ENCODE assay signal across 8 cellular contexts in the genomic region with DNA sequence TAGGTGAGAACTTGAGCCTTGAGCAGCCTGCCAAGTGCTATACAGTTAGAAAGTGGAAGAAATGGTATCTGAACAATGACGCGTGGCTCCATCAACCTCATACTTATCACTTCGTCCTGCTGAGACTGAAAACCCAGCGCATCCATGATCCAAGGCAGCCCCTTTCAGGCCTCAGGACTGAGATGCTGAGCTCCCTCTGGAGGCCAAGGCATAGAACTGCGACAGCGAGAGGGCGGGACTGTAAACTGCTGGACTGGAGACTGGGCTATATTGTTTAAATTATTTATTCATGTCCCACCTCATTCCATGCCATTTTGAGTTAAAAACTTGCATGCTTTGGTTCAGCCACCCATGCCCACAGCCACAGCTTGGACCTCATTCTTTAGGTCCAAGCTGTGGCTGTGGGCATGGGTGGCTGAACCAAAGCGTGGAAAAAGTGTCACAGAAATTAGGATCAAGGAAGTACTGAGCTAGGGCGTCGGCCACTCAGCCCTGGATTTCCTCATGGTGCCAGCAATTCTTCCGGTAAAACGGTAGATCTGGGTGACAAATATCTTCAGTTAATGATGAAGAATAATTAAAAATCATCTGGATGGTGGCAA.
A peak's percentile ranks its signal among the peaks of the same experiment; 100 is the strongest.
DNase-seq lines count a peak whose midpoint lies in the region; ATAC-seq, FAIRE-seq and TF ChIP-seq lines count a peak whose summit lies in the region.

No MANE protein-coding gene starts in this region.

- H3K27ac Mint-ChIP-seq in T-helper 17 cell = no peak overlapping the region

- H2BK15ac ChIP-seq in H1 (ENCODE audit: low read length) (no peak overlapping the region), mesendoderm (replicated peaks; ENCODE audit: low read depth) (no peak overlapping the region)

- no peak overlapping the region for H4K5ac ChIP-seq in H1 (ENCODE audit: insufficient read length, low read depth, low read length)
- no peak overlapping the region for H4K5ac ChIP-seq in mesendoderm (ENCODE audit: low read length)

- no peaks in the 10 kb centered on the region for H3K36me3 ChIP-seq in H1 (ENCODE audit: control insufficient read depth in 2 of 4, insufficient read depth in 4 of 4, low read length in 3 of 4)
- no peaks in the 10 kb centered on the region for H3K36me3 ChIP-seq in mesendoderm (ENCODE audit: control insufficient read depth, insufficient read depth, low read length)

- no peak overlapping the region for H3K14ac ChIP-seq in H1 (ENCODE audit: insufficient read length)

- no peak overlapping the region for H3K4ac ChIP-seq in H1 (replicated peaks; ENCODE audit: insufficient read length, low read depth, low read length)
- no peak overlapping the region for H3K4ac ChIP-seq in mesendoderm (ENCODE audit: low read depth, low read length)

- no peak overlapping the region for H3K4me3 Mint-ChIP-seq in T-helper 17 cell

- TF ChIP-seq POLR2A in H1 (IDR thresholded peaks at IDR 0.05; ENCODE audit: control extremely low read depth in 1 of 2, low read depth in 2 of 2, low read length in 2 of 2) = no peak

- no peaks in the 10 kb centered on the region for H3K27me3 Mint-ChIP-seq in T-helper 17 cell

- peak; percentile 90 for FAIRE-seq in H1 (lab: Jason Lieb, UNC)

- 57% methylated on average over 12 of the region's 12 CpGs; no CpG with 5 or more reads in 1 of the 2 experiments for WGBS in H1 (ENCODE audit: extremely low coverage in 1 of 2, insufficient coverage in 1 of 2, insufficient read length in 1 of 2, insufficient replicate concordance in 2 of 2, low coverage in 1 of 2, low lambda C conversion rate in 2 of 2, missing lambda C conversion rate in 1 of 2), 2 experiments
- WGBS in mesendoderm (ENCODE audit: extremely low coverage, insufficient coverage, low lambda C conversion rate) = no CpG with 5 or more reads among the region's 12 CpGs

- no peaks in the 10 kb centered on the region for H3K9me3 ChIP-seq in H1 (ENCODE audit: insufficient read depth in 2 of 2, low read depth in 1 of 2, low read length in 1 of 2)
- H3K9me3 ChIP-seq in T-helper 17 cell (ENCODE audit: control insufficient read depth, low read length, poor library complexity, severe bottlenecking) = no peaks in the 10 kb centered on the region

- H3K27ac ChIP-seq in H1 (ENCODE audit: low read depth, low read length) (no peak overlapping the region), mesendoderm (ENCODE audit: low read depth, low read length) (no peak overlapping the region)

- CTCF ChIA-PET in H1 (lab: Charles Lee; ENCODE audit: partially characterized antibody) = interaction anchor here (0.6 to 2.8 kb wide), 40 partner anchors 10 to 947 kb away, joined by 3 to 18 read pairs (median 4); no protein-coding TSS in a partner anchor

- no peak overlapping the region for H3K9ac ChIP-seq in H1 (replicated peaks in 1 of 4; ENCODE audit: extremely low read depth in 1 of 4, low read depth in 3 of 4, low read length in 3 of 4)
- H3K9ac ChIP-seq in mesendoderm (ENCODE audit: low read length) = no peak overlapping the region

- POLR2A ChIA-PET in H1 (lab: Charles Lee; ENCODE audit: partially characterized antibody) = no interaction called here

- no peaks in the 10 kb centered on the region for H3K36me3 Mint-ChIP-seq in T-helper 17 cell (ENCODE audit: low read depth)

- no peak for TF ChIP-seq EP300 in H1 (IDR thresholded peaks at IDR 0.05; ENCODE audit: borderline replicate concordance in 1 of 2, low read depth in 2 of 2, low read length in 2 of 2)

- DNase-seq in AG20443 (ENCODE audit: low spot score) = peak; percentile 77
- DNase-seq in NCI-H460 (ENCODE audit: extremely low read depth, low read depth) = peak; percentile 33
- peak; percentile 15 to 76 for DNase-seq in H1 (ENCODE audit: low read depth in 1 of 2, low spot score in 2 of 2)
- peak; percentile 83 for DNase-seq in mesendoderm
- no peak for DNase-seq in T-helper 17 cell

- H2BK120ac ChIP-seq in H1 (replicated peaks; ENCODE audit: low read depth, low read length) (no peak overlapping the region), mesendoderm (ENCODE audit: low read depth, low read length) (no peak overlapping the region)

- H4K8ac ChIP-seq in H1 (ENCODE audit: extremely low read depth, insufficient read depth, low read length) (no peak overlapping the region), mesendoderm (ENCODE audit: low read depth, low read length) (no peak overlapping the region)

- peak; percentile 88 to 94 for TF ChIP-seq RAD21 in H1 (IDR thresholded peaks at IDR 0.05 in 1 of 2, conservative IDR thresholded peaks at IDR 0.05 in 1 of 2; ENCODE audit: low read depth in 2 of 2, low read length in 2 of 2)

- H2BK5ac ChIP-seq in H1 (ENCODE audit: low read depth, low read length) (no peak overlapping the region), mesendoderm (ENCODE audit: low read length) (no peak overlapping the region)

- H3K79me1 ChIP-seq in H1 (ENCODE audit: low read depth, low read length) (no peaks in the 10 kb centered on the region), mesendoderm (ENCODE audit: low read length) (no peaks in the 10 kb centered on the region)

- no peak overlapping the region for H3K4me3 ChIP-seq in H1 (ENCODE audit: extremely low read depth in 1 of 4, insufficient read depth in 2 of 4, low read depth in 3 of 4, low read length in 4 of 4)
- H3K4me3 ChIP-seq in mesendoderm (ENCODE audit: low read length) = no peak overlapping the region

- H3K4me1 ChIP-seq in H1 (replicated peaks in 1 of 4; ENCODE audit: control insufficient read depth in 3 of 4, insufficient read depth in 4 of 4, low read length in 3 of 4) (no peaks in the 10 kb centered on the region), mesendoderm (ENCODE audit: control insufficient read depth, low read depth, low read length) (no peaks in the 10 kb centered on the region)

- no peaks in the 10 kb centered on the region for H4K20me1 ChIP-seq in H1 (replicated peaks in 1 of 2; ENCODE audit: control insufficient read depth in 1 of 2, insufficient read depth in 2 of 2, low read length in 2 of 2)

- H3K4me2 ChIP-seq in H1 (ENCODE audit: insufficient read depth in 1 of 2, low read depth in 2 of 2, low read length in 2 of 2) = no peak overlapping the region
- H3K4me2 ChIP-seq in mesendoderm (ENCODE audit: low read length) = no peak overlapping the region

- no peak overlapping the region for H4K91ac ChIP-seq in H1 (replicated peaks; ENCODE audit: insufficient read length, low read length)

- no peak overlapping the region for H2BK12ac ChIP-seq in H1 (ENCODE audit: low read depth, low read length)

- no peak overlapping the region for H2AFZ ChIP-seq in H1 (ENCODE audit: low read length)

- H3K79me2 ChIP-seq in H1 (ENCODE audit: control insufficient read depth in 1 of 2, insufficient read depth in 2 of 2, low read length in 2 of 2) (no peaks in the 10 kb centered on the region), mesendoderm (ENCODE audit: control insufficient read depth, insufficient read depth, low read length) (no peaks in the 10 kb centered on the region)

- H3K23me2 ChIP-seq in H1 (ENCODE audit: low read depth, low read length) = no peaks in the 10 kb centered on the region

- H2BK20ac ChIP-seq in H1 (ENCODE audit: low read length) = no peak overlapping the region

- peak; percentile 86 to 93 (median 91) for TF ChIP-seq CTCF in H1 (IDR thresholded peaks at IDR 0.05; ENCODE audit: control extremely low read depth in 1 of 3, insufficient read depth in 1 of 3, low read depth in 1 of 3, low read length in 3 of 3)

- ATAC-seq in GM18498 (IDR thresholded peaks at IDR 0.05; ENCODE audit: unreplicated experiment) (peak; percentile 51), T-helper 17 cell (no peak), HG03457 (IDR thresholded peaks at IDR 0.05; ENCODE audit: unreplicated experiment) (no peak), GM21367 (IDR thresholded peaks at IDR 0.05; ENCODE audit: unreplicated experiment) (no peak)

- no peak overlapping the region for H3K23ac ChIP-seq in H1 (ENCODE audit: insufficient read length)
- H3K23ac ChIP-seq in mesendoderm (ENCODE audit: low read length) = no peak overlapping the region

- no peaks in the 10 kb centered on the region for H3K4me1 Mint-ChIP-seq in T-helper 17 cell

- no peak overlapping the region for H3K18ac ChIP-seq in H1 (ENCODE audit: extremely low read depth, low read length)
- no peak overlapping the region for H3K18ac ChIP-seq in mesendoderm (ENCODE audit: low read length)

- H3K56ac ChIP-seq in H1 (replicated peaks; ENCODE audit: insufficient read length, low read depth, low read length) = no peak overlapping the region
- no peak overlapping the region for H3K56ac ChIP-seq in mesendoderm (ENCODE audit: low read length)

- H3K27me3 ChIP-seq in H1 (replicated peaks in 1 of 4; ENCODE audit: control insufficient read depth in 3 of 4, extremely low read depth in 1 of 4, insufficient read depth in 3 of 4, low read length in 3 of 4) = no peaks in the 10 kb centered on the region
- no peaks in the 10 kb centered on the region for H3K27me3 ChIP-seq in mesendoderm (ENCODE audit: insufficient read depth, low read length, poor library complexity)

- no peak overlapping the region for H2AK5ac ChIP-seq in H1 (ENCODE audit: low read depth, low read length)
- H2AK5ac ChIP-seq in mesendoderm (ENCODE audit: low read length) = no peak overlapping the region

TF ChIP-seq in H1, 55 proteins besides CTCF, POLR2A, EP300 and RAD21:
- TF ChIP-seq CREB1 (IDR thresholded peaks at IDR 0.05) (peak; percentile 22; the same call in 1 of the 2 replicates), JUN (IDR thresholded peaks at IDR 0.05; ENCODE audit: low read depth, low read length) (no peak)

Comparison
In these comparisons a context has a peak if more than half of its experiments do, and no peak if none do; other contexts are left out.
1. DNase-seq: peak in AG20443 (single experiment), NCI-H460 (single experiment), H1 (2 of 2) and mesendoderm (single experiment); none in T-helper 17 cell (0 of 3).